In the genomic region with DNA sequence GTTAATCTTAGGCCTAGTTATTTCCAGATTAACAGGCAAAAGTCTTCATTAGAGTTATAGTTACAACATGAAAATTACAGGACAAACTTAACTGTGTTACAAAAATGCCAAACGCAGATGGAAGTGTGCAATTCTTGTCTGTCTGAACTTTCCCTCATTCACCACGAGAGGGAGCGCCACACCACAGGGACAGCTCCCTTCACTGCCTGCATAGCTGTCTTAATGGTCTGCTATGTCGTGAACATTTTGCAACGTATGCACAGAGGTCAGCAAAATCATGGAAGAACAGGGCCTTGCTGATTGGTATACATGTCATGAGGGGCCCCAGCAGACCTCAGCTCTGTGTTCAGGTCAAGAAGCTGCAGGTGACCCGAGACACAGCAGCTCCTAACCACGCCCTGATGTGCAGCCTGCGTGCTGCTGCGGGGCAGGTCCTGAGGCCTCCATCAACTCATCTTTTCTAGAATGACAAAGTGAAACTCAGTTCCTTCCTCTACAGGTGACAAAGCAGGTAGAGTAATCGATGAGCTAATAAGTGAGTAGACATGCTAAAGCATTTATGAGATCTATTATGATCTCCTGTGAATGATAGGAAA, we compare ENCODE assay signal across 8 cellular contexts.
DNase-seq lines count a peak whose midpoint lies in the region; ATAC-seq and TF ChIP-seq lines count a peak whose summit lies in the region.

No MANE protein-coding gene starts in this region.

- no peaks in the 10 kb centered on the region for H3K27me3 ChIP-seq in dorsolateral prefrontal cortex
- no peaks in the 10 kb centered on the region for H3K27me3 ChIP-seq in lung (ENCODE audit: control insufficient read depth, insufficient read depth)

- CTCF ChIA-PET in AG04449 (lab: Yijun Ruan, JAX) = interaction anchor here (0.7 to 4.6 kb wide), 56 partner anchors 9 to 613 kb away, joined by 3 to 46 read pairs (median 4); partner anchors contain the start of gene NEDD4L

- intact Hi-C loops in dorsolateral prefrontal cortex (cut with DNase I) = loop anchor here (5.0 to 10.0 kb wide), 3 partner anchors 160 to 613 kb away; partner anchors contain the start of gene NEDD4L (in 1 of the 2)

- no peaks in the 10 kb centered on the region for H3K4me1 ChIP-seq in lung (ENCODE audit: control insufficient read depth in 2 of 2, insufficient read depth in 2 of 2, low read length in 2 of 2)

- H3K4me3 ChIP-seq in AG04449 (ENCODE audit: low read depth, low read length) (no peak overlapping the region), dorsolateral prefrontal cortex (peak overlapping the region in 4 of 59 donors; percentile 0 to 29 (median 14)), lung (no peak overlapping the region)

- no peaks in the 10 kb centered on the region for H3K9me3 ChIP-seq in lung (ENCODE audit: control insufficient read depth in 2 of 2, insufficient read depth in 1 of 2, low read length in 1 of 2)

- peak; percentile 38 for DNase-seq in AG04449 (ENCODE audit: low read depth, low spot score)
- DNase-seq in NCI-H69 (lab: John Stamatoyannopoulos, UW) = peak; percentile 94
- peak; percentile 10 to 49 for DNase-seq in activated CD4-positive, alpha-beta T cell treated with anti-CD3 and anti-CD28 coated beads, Interleukin-2, amount 50 U/mL, for 24 hours (ENCODE audit: low read depth in 1 of 2, low spot score in 1 of 2)
- peak; percentile 37 to 79 (median 72) for DNase-seq in dorsolateral prefrontal cortex
- peak; percentile 65 for DNase-seq in lung (ENCODE audit: low spot score)
- DNase-seq in stimulated activated CD8-positive, alpha-beta memory T cell treated with anti-CD3 and anti-CD28 coated beads, Interleukin-15, amount 100 ng/mL, for 1 hour (ENCODE audit: low read depth) = peak; percentile 6

- no peaks in the 10 kb centered on the region for H3K36me3 ChIP-seq in lung (ENCODE audit: control insufficient read depth in 2 of 2, insufficient read depth in 2 of 2, low read length in 2 of 2)

- H3K27ac ChIP-seq in dorsolateral prefrontal cortex (peak overlapping the region in 2 of 59 donors; percentile 8 to 48), lung (ENCODE audit: low read depth in 1 of 2, low read length in 1 of 2) (no peak overlapping the region)

- TF ChIP-seq CTCF in AG04449 (IDR thresholded peaks at IDR 0.05; ENCODE audit: insufficient read depth, low read length, missing control alignments) (peak; percentile 95), dorsolateral prefrontal cortex (IDR thresholded peaks at IDR 0.05 in 54 of 56, conservative IDR thresholded peaks at IDR 0.05 in 2 of 56; ENCODE audit: low read depth in 1 of 56, partially characterized antibody in 56 of 56) (peak; percentile 77 to 99 (median 92)), lung (IDR thresholded peaks at IDR 0.05; ENCODE audit: control extremely low read depth, extremely low read depth) (peak; percentile 84)

- POLR2A ChIA-PET in AG04449 (lab: Yijun Ruan, JAX) = interaction anchor here (0.5 kb wide), 1 partner anchor 100 kb away, joined by 3 read pairs; no protein-coding TSS in a partner anchor

- ATAC-seq in GM18520 (IDR thresholded peaks at IDR 0.05; ENCODE audit: unreplicated experiment) (peak; percentile 73), HG03460 (IDR thresholded peaks at IDR 0.05; ENCODE audit: unreplicated experiment) (peak; percentile 50), lung (ENCODE audit: insufficient read depth, low FRiP score) (peak; percentile 93)

- WGBS in lung, 2 donors = 42 to 45% methylated on average over 10 of the region's 10 CpGs

Comparison
In these comparisons a context has a peak if more than half of its experiments do, and no peak if none do; other contexts are left out.
1. DNase-seq: peak in every context shown above with its lines; median percentile 94 in NCI-H69; 72 in dorsolateral prefrontal cortex; 65 in lung; 38 in AG04449; 30 in activated CD4-positive, alpha-beta T cell treated with anti-CD3 and anti-CD28 coated beads, Interleukin-2, amount 50 U/mL, for 24 hours; 6 in stimulated activated CD8-positive, alpha-beta memory T cell treated with anti-CD3 and anti-CD28 coated beads, Interleukin-15, amount 100 ng/mL, for 1 hour.